In the genomic region with DNA sequence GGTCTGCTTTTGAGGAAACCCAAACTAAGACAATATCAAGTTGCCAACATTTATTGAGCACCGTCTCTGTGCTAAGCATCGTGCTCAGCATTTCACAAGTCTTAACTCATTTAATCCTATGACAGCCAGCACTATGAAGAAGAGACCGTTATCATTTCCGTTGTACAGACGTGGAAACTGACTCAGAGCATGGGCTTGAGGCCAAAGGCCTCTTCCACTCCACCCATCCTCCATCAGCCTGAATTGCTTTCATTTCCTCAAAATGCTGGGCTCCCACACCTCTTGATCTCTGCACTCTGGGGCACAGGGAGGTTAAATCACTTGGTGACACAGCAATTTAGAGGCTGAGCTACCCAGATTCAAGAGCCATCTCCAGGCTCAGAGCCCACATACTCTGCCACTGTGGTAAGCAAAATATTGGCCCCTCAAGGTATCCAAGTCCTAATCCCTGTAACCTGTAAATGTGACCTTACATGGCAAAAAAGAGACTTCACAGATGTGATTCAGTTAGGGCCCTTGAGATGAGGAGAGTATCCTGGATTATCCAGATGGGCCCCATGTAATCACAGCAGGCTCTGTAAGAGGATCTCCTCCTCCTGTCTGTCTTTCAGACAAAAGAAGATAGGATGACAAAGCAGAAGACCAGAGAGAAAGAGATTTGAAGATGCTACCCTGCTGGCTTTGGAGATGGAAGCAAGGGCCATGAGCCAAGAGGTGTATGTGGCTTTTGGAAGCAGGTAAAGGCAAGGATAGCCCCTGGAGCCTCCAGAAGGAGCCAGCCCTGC, we compare ENCODE assay signal across 8 cellular contexts. TPM values are rescaled to one million over a fixed set of nuclear protein-coding genes. Genes with fewer than 3 reads are reported as not detected.
DNase-seq lines count a peak whose midpoint lies in the region; ATAC-seq and TF ChIP-seq lines count a peak whose summit lies in the region.

No MANE protein-coding gene starts in this region.

- peak overlapping the region in 3 of 5 donors; percentile 10 to 67 (median 65) for H3K27ac ChIP-seq in adrenal gland
- H3K27ac ChIP-seq in right lobe of liver = peak overlapping the region in 1 of 3 donors; percentile 33

- H3K36me3 ChIP-seq in adrenal gland (replicated peaks in 1 of 2) (no peaks in the 10 kb centered on the region), right lobe of liver (no peaks in the 10 kb centered on the region)

- intact Hi-C loops in adrenal gland (cut with DNase I) = no loop called here
- intact Hi-C loops in right lobe of liver (cut with DNase I) = no loop called here

- ATAC-seq in GM19324 (IDR thresholded peaks at IDR 0.05; ENCODE audit: low FRiP score, unreplicated experiment) (peak; percentile 86), HG03432 (IDR thresholded peaks at IDR 0.05; ENCODE audit: unreplicated experiment) (peak; percentile 95), right lobe of liver (peak; percentile 85 to 95 (median 90))

- H3K4me3 ChIP-seq in AG10803 (ENCODE audit: low read length) (no peak overlapping the region), adrenal gland (no peak overlapping the region), right lobe of liver (no peak overlapping the region)

- no peak for TF ChIP-seq CTCF in AG10803 (conservative IDR thresholded peaks at IDR 0.05; ENCODE audit: low read length)
- no peak for TF ChIP-seq CTCF in adrenal gland (IDR thresholded peaks at IDR 0.05)
- TF ChIP-seq CTCF in right lobe of liver (IDR thresholded peaks at IDR 0.05) = no peak

- H3K9me3 ChIP-seq in adrenal gland (replicated peaks in 1 of 3) (no peaks in the 10 kb centered on the region), right lobe of liver (no peaks in the 10 kb centered on the region)

- DNase-seq in AG10803 (ENCODE audit: low read depth) (peak; percentile 88), SIG-M5 treated with dmso at 0.1 percent for 504 hours (lab: John Stamatoyannopoulos, UW; ENCODE audit: unreplicated experiment) (peak; percentile 100), adrenal gland (peak; percentile 78 to 93 (median 87)), right lobe of liver (peak in 2 of 3 donors; percentile 59 to 79), OCI-M2 (lab: John Stamatoyannopoulos, UW; ENCODE audit: unreplicated experiment) (no peak)
- DNase-seq in stimulated activated CD8-positive, alpha-beta memory T cell treated with anti-CD3 and anti-CD28 coated beads, Interleukin-4, amount 100 ng/mL, for 4 hours (ENCODE audit: low read depth in 2 of 2, low spot score in 1 of 2) = peak; percentile 6 to 14

- H3K4me1 ChIP-seq in adrenal gland (replicated peaks in 1 of 2) (peaks cover 0 to 13% of the 10 kb centered on the region in 2 donors), right lobe of liver (peaks cover 0 to 13% (median 3%) of the 10 kb centered on the region in 4 donors)

- WGBS in adrenal gland, 4 donors = 0 to 6% (median 5%) methylated on average over 4 to 5 of the region's 5 CpGs
- 7% methylated on average over 5 of the region's 5 CpGs for WGBS in right lobe of liver (ENCODE audit: insufficient coverage, low coverage, low lambda C conversion rate, missing lambda C conversion rate)

- H3K27me3 ChIP-seq in adrenal gland (no peaks in the 10 kb centered on the region), right lobe of liver (no peaks in the 10 kb centered on the region)

- TF ChIP-seq POLR2A in adrenal gland (IDR thresholded peaks at IDR 0.05) = no peak
- peak; percentile 13 for TF ChIP-seq POLR2A in right lobe of liver (IDR thresholded peaks at IDR 0.05)

RNA-seq across cellular contexts. Expression of a gene that starts 24.3 kb away (rescaled TPM):
- 100 to 1,000 TPM in 6 of 8 donors, 10 to 100 TPM in 2; 84.6 to 278 (median 120) TPM for total RNA-seq in adrenal gland
- 100 to 1,000 TPM in 2 of 3 donors, 10 to 100 TPM in 1; 94.9 to 174 (median 138) TPM for polyA plus RNA-seq in adrenal gland
- total RNA-seq in right lobe of liver = 100 to 1,000 TPM in 2 of 6 experiments, 10 to 100 TPM in 4; 48.4 to 109 (median 97.8) TPM
